19 cellular contexts compared by ENCODE assay signal in the genomic region with DNA sequence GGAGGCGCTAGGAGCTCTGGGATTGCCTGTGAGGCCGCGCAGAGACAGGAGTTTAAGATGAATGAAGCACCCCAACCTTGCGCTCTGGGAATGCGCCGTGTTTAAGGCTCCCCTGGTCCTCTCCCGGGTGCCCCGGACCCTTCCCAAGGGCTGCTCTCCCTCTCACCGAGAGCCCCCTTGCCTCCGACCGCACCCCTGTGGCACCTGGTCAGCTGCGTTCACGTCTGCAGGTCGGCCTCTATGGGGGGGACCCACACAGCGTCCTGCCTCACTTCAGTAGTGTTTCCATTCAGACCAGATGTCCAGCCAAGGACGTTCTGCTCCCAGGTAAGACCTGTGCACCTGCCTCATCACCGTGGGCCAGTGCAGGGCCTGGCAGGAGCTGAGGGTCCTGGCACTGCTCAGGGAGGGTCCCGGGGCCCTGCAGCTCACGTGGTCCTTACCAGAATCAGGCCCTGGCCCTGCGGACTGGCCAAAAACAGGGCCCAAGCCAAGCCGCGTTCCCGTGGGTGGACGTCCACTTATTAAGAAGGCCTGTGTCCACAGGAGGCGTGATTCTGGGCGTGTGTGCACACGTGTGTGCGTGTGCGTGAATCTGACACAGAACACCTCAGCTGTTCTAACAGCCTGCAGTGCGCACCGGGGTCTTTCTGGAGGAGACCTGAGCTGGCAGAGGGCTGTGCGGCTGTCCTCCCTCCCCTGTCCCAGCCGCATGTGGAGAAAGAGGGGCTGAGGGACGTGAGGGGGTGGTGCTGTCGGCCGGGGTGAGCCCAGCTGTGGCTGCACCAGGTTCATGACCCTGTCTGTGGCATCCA.
DNase-seq lines count a peak whose midpoint lies in the region; ATAC-seq and TF ChIP-seq lines count a peak whose summit lies in the region.
"Had no signal": no experiment of that assay in that cellular context is flagged by ENCODE, and none has a peak within 500 bp of the region (broad histone marks: within the 10 kb centered on the region; RNA-seq: fewer than 3 reads in every experiment).

No MANE protein-coding gene starts in this region.

- no peak for TF ChIP-seq POLR2A in Peyer's patch (IDR thresholded peaks at IDR 0.05)

- H3K36me3 Mint-ChIP-seq in osteocyte (ENCODE audit: unreplicated experiment), result no peaks in the 10 kb centered on the region

- WGBS in right cardiac atrium, result 74% methylated on average over 36 of the region's 36 CpGs

- ATAC-seq in right cardiac atrium, result no peak
- no peak for ATAC-seq in GM19328 (IDR thresholded peaks at IDR 0.05; ENCODE audit: unreplicated experiment)
- ATAC-seq: pancreas had no signal

- H3K4me3 ChIP-seq in Peyer's patch (no peak overlapping the region), right cardiac atrium (ENCODE audit: low read length) (no peak overlapping the region)
- H3K4me3 ChIP-seq: pancreas, skin epidermis had no signal

- TF ChIP-seq CTCF in Peyer's patch (IDR thresholded peaks at IDR 0.05) (no peak), osteocyte (IDR thresholded peaks at IDR 0.05) (no peak)

- H3K9me3 ChIP-seq in Peyer's patch, result no peaks in the 10 kb centered on the region
- no peaks in the 10 kb centered on the region for H3K9me3 ChIP-seq in right cardiac atrium (ENCODE audit: control insufficient read depth, low read length)
- H3K9me3 ChIP-seq: pancreas had no signal

- H3K4me1 ChIP-seq in Peyer's patch (no peaks in the 10 kb centered on the region), right cardiac atrium (ENCODE audit: control insufficient read depth, insufficient read depth, low read length) (no peaks in the 10 kb centered on the region)
- H3K4me1 ChIP-seq: pancreas had no signal

- H3K27ac ChIP-seq in Peyer's patch (no peak overlapping the region), right cardiac atrium (ENCODE audit: low read length) (no peak overlapping the region)
- H3K27ac ChIP-seq: 22Rv1, pancreas, skin epidermis had no signal

- intact Hi-C loops in right cardiac atrium (cut with DNase I), result no loop called here

- no peaks in the 10 kb centered on the region for H3K9me3 Mint-ChIP-seq in osteocyte (ENCODE audit: unreplicated experiment)

- H3K27me3 Mint-ChIP-seq in osteocyte (ENCODE audit: unreplicated experiment), result peaks cover 2% of the 10 kb centered on the region

- no peak overlapping the region for H3K4me3 Mint-ChIP-seq in osteocyte (ENCODE audit: unreplicated experiment)

- no peaks in the 10 kb centered on the region for H3K4me1 Mint-ChIP-seq in osteocyte (ENCODE audit: unreplicated experiment)

- H3K27me3 ChIP-seq in Peyer's patch (no peaks in the 10 kb centered on the region), right cardiac atrium (ENCODE audit: control insufficient read depth, insufficient read depth) (no peaks in the 10 kb centered on the region)
- H3K27me3 ChIP-seq: pancreas had no signal

- H3K27ac Mint-ChIP-seq in osteocyte (ENCODE audit: unreplicated experiment), result no peak overlapping the region

- no peaks in the 10 kb centered on the region for H3K36me3 ChIP-seq in Peyer's patch
- H3K36me3 ChIP-seq: pancreas had no signal

- DNase-seq in activated CD4-positive, CD25-positive, alpha-beta regulatory T cell treated with anti-CD3 and anti-CD28 coated beads, Interleukin-2, amount 50 U/mL, for 72 hours, result peak; percentile 26
- no peak for DNase-seq in activated CD4-positive, CD25-positive, alpha-beta regulatory T cell (lab: John Stamatoyannopoulos, UW)
- peak in 2 of 3 donors; percentile 36 to 37 for DNase-seq in Peyer's patch
- peak in 2 of 3 donors; percentile 46 to 49 for DNase-seq in right cardiac atrium
- peak; percentile 83 for DNase-seq in osteocyte (ENCODE audit: extremely low spot score, unreplicated experiment)
- DNase-seq in NCI-H2029 (lab: John Stamatoyannopoulos, UW), result no peak
- DNase-seq in GM19238 (ENCODE audit: insufficient read length, low spot score), result no peak
- DNase-seq: Calu3, cortex of kidney, hypothalamus, Karpas-422, NCI-H1048, NCI-H2107, NCI-H524 treated with DMSO at 0.1 percent for 48 hours, SHP77 treated with DMSO at 0.1 percent for 48 hours had no signal

Comparison
In these comparisons a context has a peak if more than half of its experiments do, and no peak if none do; other contexts are left out.
1. DNase-seq: peak in activated CD4-positive, CD25-positive, alpha-beta regulatory T cell treated with anti-CD3 and anti-CD28 coated beads, Interleukin-2, amount 50 U/mL, for 72 hours (single experiment), Peyer's patch (2 of 3), right cardiac atrium (2 of 3) and osteocyte (single experiment); none in activated CD4-positive, CD25-positive, alpha-beta regulatory T cell (0 of 4), NCI-H2029 (single experiment) and GM19238 (single experiment).